In genomic region chr6:111548368-111548767, GRCh38 we compare ENCODE assay signal across 27 cellular contexts.
"Had no signal": no experiment of that assay in that cellular context is flagged by ENCODE, and none has a peak within 500 bp of the region (broad histone marks: within the 10 kb centered on the region; RNA-seq: fewer than 3 reads in every experiment).

No MANE protein-coding gene starts in this region.

- H3K9me3 ChIP-seq: heart right ventricle, left ventricle myocardium inferior, mucosa of descending colon, neutrophil, right atrium auricular region, right lobe of liver, tibial nerve had no signal

- H3K27me3 ChIP-seq: heart right ventricle, hepatocyte, neutrophil, right atrium auricular region, right lobe of liver, tibial nerve had no signal

- ATAC-seq: heart right ventricle; mucosa of descending colon; naive thymus-derived CD4-positive, alpha-beta T cell; natural killer cell treated with Interleukin-12 subunit alpha and Interleukin-12 subunit beta and Interleukin-15 and Interleukin-18, amount 100 ng/mL, for 72 hours; right lobe of liver; stimulated activated memory B cell treated with anti-CD40 and anti-IgM and Interleukin-4, amounts not matched to agents 10 μg/mL and 1 μg/mL and 100 μg/mL, for 72 hours; stimulated activated naive CD8-positive, alpha-beta T cell treated with anti-CD3 and anti-CD28 coated beads, Interleukin-15, amount 100 ng/mL, for 72 hours had no signal

- H3K27ac ChIP-seq: heart right ventricle, hepatocyte, left ventricle myocardium inferior, neutrophil, parathyroid adenoma, right atrium auricular region, right lobe of liver, tibial nerve had no signal

- H3K4me3 ChIP-seq: heart right ventricle, hepatocyte, left ventricle myocardium inferior, lung, mucosa of descending colon, right atrium auricular region, right lobe of liver, smooth muscle cell, tibial nerve had no signal

- H3K36me3 ChIP-seq: heart right ventricle, left ventricle myocardium inferior, neutrophil, right atrium auricular region, right lobe of liver, tibial nerve had no signal

- H3K27ac Mint-ChIP-seq: naive thymus-derived CD4-positive, alpha-beta T cell; stimulated activated memory B cell treated with anti-CD40 and anti-IgM and Interleukin-4, amounts not matched to agents 10 μg/mL and 1 μg/mL and 100 μg/mL, for 72 hours; stimulated activated naive CD8-positive, alpha-beta T cell treated with anti-CD3 and anti-CD28 coated beads, Interleukin-15, amount 100 ng/mL, for 72 hours; type B pancreatic cell had no signal

- H3K36me3 Mint-ChIP-seq: natural killer cell treated with Interleukin-12 subunit alpha and Interleukin-12 subunit beta and Interleukin-15 and Interleukin-18, amount 100 ng/mL, for 72 hours; type B pancreatic cell had no signal

- H3K4me3 Mint-ChIP-seq: naive thymus-derived CD4-positive, alpha-beta T cell; natural killer cell treated with Interleukin-12 subunit alpha and Interleukin-12 subunit beta and Interleukin-15 and Interleukin-18, amount 100 ng/mL, for 72 hours; neural crest cell; stimulated activated memory B cell treated with anti-CD40 and anti-IgM and Interleukin-4, amounts not matched to agents 10 μg/mL and 1 μg/mL and 100 μg/mL, for 72 hours; stimulated activated naive CD8-positive, alpha-beta T cell treated with anti-CD3 and anti-CD28 coated beads, Interleukin-15, amount 100 ng/mL, for 72 hours; type B pancreatic cell had no signal

- H3K9me3 Mint-ChIP-seq: naive thymus-derived CD4-positive, alpha-beta T cell; natural killer cell treated with Interleukin-12 subunit alpha and Interleukin-12 subunit beta and Interleukin-15 and Interleukin-18, amount 100 ng/mL, for 72 hours; neural crest cell; stimulated activated memory B cell treated with anti-CD40 and anti-IgM and Interleukin-4, amounts not matched to agents 10 μg/mL and 1 μg/mL and 100 μg/mL, for 72 hours; stimulated activated naive CD8-positive, alpha-beta T cell treated with anti-CD3 and anti-CD28 coated beads, Interleukin-15, amount 100 ng/mL, for 72 hours; type B pancreatic cell had no signal

- H3K4me1 Mint-ChIP-seq: stimulated activated naive CD8-positive, alpha-beta T cell treated with anti-CD3 and anti-CD28 coated beads, Interleukin-15, amount 100 ng/mL, for 72 hours had no signal

- DNase-seq: heart right ventricle; islet precursor cell; left ventricle myocardium inferior; mesendoderm; midbrain; mucosa of descending colon; naive thymus-derived CD4-positive, alpha-beta T cell; occipital lobe; right lobe of liver; stimulated activated CD4-positive, alpha-beta T cell treated with anti-CD3 and anti-CD28 coated beads, Interleukin-1b, Interleukin-23, amount 100 ng/mL, for 48 hours; stimulated activated CD4-positive, alpha-beta T cell treated with anti-CD3 and anti-CD28 coated beads, Interleukin-2, amount 100 ng/mL, for 48 hours; stimulated activated CD4-positive, alpha-beta T cell treated with anti-CD3 and anti-CD28 coated beads, Interleukin-4, amount 100 ng/mL, for 4 hours; stimulated activated CD8-positive, alpha-beta memory T cell treated with anti-CD3 and anti-CD28 coated beads, Interleukin-4, amount 100 ng/mL, for 48 hours; stimulated activated naive CD4-positive, alpha-beta T cell treated with Interleukin-2 at 50 U/mL for 16 hours; stimulated activated naive CD8-positive, alpha-beta T cell treated with anti-CD3 and anti-CD28 coated beads, Interleukin-15, amount 100 ng/mL, for 72 hours; substantia nigra had no signal

- H3K27me3 Mint-ChIP-seq: naive thymus-derived CD4-positive, alpha-beta T cell; natural killer cell treated with Interleukin-12 subunit alpha and Interleukin-12 subunit beta and Interleukin-15 and Interleukin-18, amount 100 ng/mL, for 72 hours; stimulated activated memory B cell treated with anti-CD40 and anti-IgM and Interleukin-4, amounts not matched to agents 10 μg/mL and 1 μg/mL and 100 μg/mL, for 72 hours; stimulated activated naive CD8-positive, alpha-beta T cell treated with anti-CD3 and anti-CD28 coated beads, Interleukin-15, amount 100 ng/mL, for 72 hours; type B pancreatic cell had no signal
